ENCODE assay signal across 1 cellular context in the genomic region with DNA sequence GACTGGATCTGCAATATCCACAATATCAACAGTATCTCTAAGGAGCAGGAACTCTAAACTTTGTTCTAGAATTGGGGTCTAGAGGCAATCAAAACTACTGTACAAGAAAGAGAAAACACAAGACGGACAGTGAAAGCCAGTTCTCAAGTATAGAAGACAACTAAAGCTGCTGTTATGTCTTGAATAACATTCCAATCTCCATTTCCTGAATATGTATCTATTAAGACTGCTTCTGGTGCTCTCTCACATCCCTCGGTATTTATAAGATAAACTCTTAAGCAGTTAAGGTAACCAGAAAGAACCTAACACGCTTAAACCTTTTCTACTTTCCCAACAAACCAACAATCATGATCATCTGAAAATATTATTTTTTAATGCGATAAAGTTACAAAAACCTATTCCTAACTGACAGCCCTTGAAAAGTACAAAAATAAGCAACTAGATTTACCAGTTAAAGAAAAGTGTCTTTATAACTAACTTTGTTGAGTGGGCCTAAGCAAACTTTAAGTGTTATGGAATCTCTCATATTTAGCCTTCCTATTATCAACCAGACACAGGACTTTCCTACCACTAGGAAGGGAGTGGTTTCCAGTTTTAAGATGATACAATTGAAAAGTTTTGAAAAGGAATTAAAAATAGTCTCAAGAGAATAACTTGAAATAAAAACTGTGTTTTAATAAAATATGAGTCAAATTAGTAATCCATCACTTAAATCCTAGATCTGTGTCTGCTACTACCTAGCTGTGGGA.
TF ChIP-seq lines count a peak whose summit lies in the region.

No MANE protein-coding gene starts in this region.

TF ChIP-seq in endothelial cell of umbilical vein, 7 proteins besides CTCF, POLR2A, EP300 and RAD21:
- no peak for TF ChIP-seq GATA2 (IDR thresholded peaks at IDR 0.05; ENCODE audit: insufficient read depth, insufficient read length, low read depth, low read length)
- TF ChIP-seq MYC (IDR thresholded peaks at IDR 0.05; ENCODE audit: low read depth, low read length), result no peak
- no peak for TF ChIP-seq JUN (IDR thresholded peaks at IDR 0.05; ENCODE audit: borderline replicate concordance, insufficient read depth, insufficient read length, low read depth)
- TF ChIP-seq MAX (IDR thresholded peaks at IDR 0.05; ENCODE audit: insufficient read depth, insufficient read length), result no peak
- no peak for TF ChIP-seq FOS (IDR thresholded peaks at IDR 0.05; ENCODE audit: borderline replicate concordance, insufficient read depth, low read length)
- TF ChIP-seq POLR2AphosphoS5 (IDR thresholded peaks at IDR 0.05; ENCODE audit: insufficient read depth, low read depth, low read length), result no peak
- no peak for TF ChIP-seq EZH2 (IDR thresholded peaks at IDR 0.05; ENCODE audit: borderline replicate concordance, low read depth, low read length, severe bottlenecking)
